In the genomic region with DNA sequence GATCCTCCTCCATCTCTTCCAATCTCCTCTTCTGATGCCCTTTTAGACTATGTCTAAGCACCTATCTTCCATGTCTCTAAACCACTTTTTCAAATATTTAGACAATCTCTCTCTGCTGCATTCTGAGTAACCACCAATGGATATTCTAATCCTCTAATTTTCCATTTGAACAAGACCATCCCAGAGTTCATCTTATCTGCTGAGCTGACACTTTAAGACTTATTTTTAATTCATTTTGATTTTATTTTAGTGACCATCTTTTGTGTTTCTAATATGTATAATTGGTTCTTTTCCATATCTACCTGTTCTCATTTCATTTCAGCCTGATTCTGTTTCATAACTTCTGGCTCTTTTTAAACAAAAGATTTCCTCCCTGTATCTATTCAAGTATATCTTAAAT, we compare ENCODE assay signal across 7 cellular contexts.
"Had no signal": no experiment of that assay in that cellular context is flagged by ENCODE, and none has a peak within 500 bp of the region (broad histone marks: within the 10 kb centered on the region; RNA-seq: fewer than 3 reads in every experiment).

No MANE protein-coding gene starts in this region.

- H3K27ac Mint-ChIP-seq: GM23338, IgD-negative memory B cell had no signal

- ATAC-seq: GM23338 had no signal

- FAIRE-seq: H1, H54 had no signal

- H3K9me3 Mint-ChIP-seq: IgD-negative memory B cell had no signal

- DNase-seq: H9, Kasumi-1, KG1 had no signal

- H3K4me3 Mint-ChIP-seq: GM23338, H9, IgD-negative memory B cell had no signal

- H3K4me1 Mint-ChIP-seq: IgD-negative memory B cell had no signal

- H3K4me3 ChIP-seq: GM23338 had no signal

- H3K4me2 ChIP-seq: GM23338 had no signal
